8 cellular contexts compared by ENCODE assay signal in the genomic region with DNA sequence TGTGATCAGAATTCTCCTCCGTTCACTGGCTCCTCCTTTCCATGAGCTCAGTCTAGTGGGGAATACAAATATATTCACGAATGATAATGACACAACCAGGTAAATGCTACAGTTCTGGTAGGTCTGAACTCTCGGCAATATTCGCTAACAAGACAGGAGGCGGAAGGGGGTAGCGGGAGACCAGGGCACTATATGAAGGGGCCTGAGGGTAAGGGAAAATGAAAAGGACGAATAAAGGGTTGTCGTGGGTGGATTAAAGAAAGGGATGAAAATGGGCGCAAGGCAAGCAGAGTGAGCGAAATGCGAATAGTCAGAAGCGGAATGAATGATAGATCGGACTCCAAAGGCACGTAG. TPM values are rescaled to one million over a fixed set of nuclear protein-coding genes. Genes with fewer than 3 reads are reported as not detected.
DNase-seq lines count a peak whose midpoint lies in the region; ATAC-seq and TF ChIP-seq lines count a peak whose summit lies in the region.

No MANE protein-coding gene starts in this region.

- H3K27ac ChIP-seq in colonic mucosa = peak overlapping the region; percentile 88

- in situ Hi-C loops in GM13977 (cut with MboI; ENCODE audit: low pct_unique_long_range_greater_than_20kb, low sequenced_read_pairs, unreplicated experiment) = no loop called here

- DNase-seq in AG10803 (ENCODE audit: low read depth) = no peak
- DNase-seq in Kasumi-1 (lab: John Stamatoyannopoulos, UW) = peak; percentile 13 to 36
- DNase-seq in colonic mucosa = no peak
- DNase-seq in GM13977 (ENCODE audit: low spot score) = no peak
- no peak for DNase-seq in NCI-H187 (lab: John Stamatoyannopoulos, UW)
- no peak for DNase-seq in activated CD4-positive, alpha-beta T cell treated with anti-CD3 and anti-CD28 coated beads for 48 hours

- H3K9me3 ChIP-seq in colonic mucosa (no peaks in the 10 kb centered on the region), mononuclear cell (ENCODE audit: low read depth, low read length) (no peaks in the 10 kb centered on the region)

- peak overlapping the region; percentile 75 for H3K4me3 ChIP-seq in AG10803 (ENCODE audit: low read length)
- H3K4me3 ChIP-seq in colonic mucosa = peak overlapping the region; percentile 59
- peak overlapping the region; percentile 72 for H3K4me3 ChIP-seq in mononuclear cell (ENCODE audit: low read length)

- no peaks in the 10 kb centered on the region for H3K36me3 ChIP-seq in colonic mucosa

- H3K4me1 ChIP-seq in colonic mucosa (no peaks in the 10 kb centered on the region), mononuclear cell (ENCODE audit: insufficient read depth, low read length) (peaks cover 22% of the 10 kb centered on the region)

- intact Hi-C loops in colonic mucosa (cut with DNase I) = no loop called here

- H3K27me3 ChIP-seq in colonic mucosa (no peaks in the 10 kb centered on the region), mononuclear cell (ENCODE audit: insufficient read depth, low read length) (no peaks in the 10 kb centered on the region)

- TF ChIP-seq CTCF in AG10803 (conservative IDR thresholded peaks at IDR 0.05; ENCODE audit: low read length) (no peak), colonic mucosa (IDR thresholded peaks at IDR 0.05) (no peak), GM13977 (IDR thresholded peaks at IDR 0.05; ENCODE audit: extremely low read depth, insufficient read depth, missing control alignments) (no peak)

- peak; percentile 4 for ATAC-seq in GM19452 (IDR thresholded peaks at IDR 0.05; ENCODE audit: unreplicated experiment)

- peak overlapping the region; percentile 65 to 82 for H3K9ac ChIP-seq in colonic mucosa (ENCODE audit: low read depth in 2 of 2, low read length in 2 of 2)

RNA-seq across cellular contexts. Expression of a gene that starts 0.7 kb away (rescaled TPM):
- total RNA-seq in colonic mucosa = 1 to 10 TPM; 5.5 to 7.1 TPM
- total RNA-seq in mononuclear cell = 9.0 TPM

RNA-seq across cellular contexts. Expression of a gene that starts 47.1 kb away (rescaled TPM):
- total RNA-seq in colonic mucosa = not detected
- total RNA-seq in mononuclear cell = not detected

Comparison
In these comparisons a context has a peak if more than half of its experiments do, and no peak if none do; other contexts are left out.
1. DNase-seq: peak in Kasumi-1 (2 of 2); none in AG10803 (single experiment), colonic mucosa (single experiment), GM13977 (single experiment), NCI-H187 (0 of 2) and activated CD4-positive, alpha-beta T cell treated with anti-CD3 and anti-CD28 coated beads for 48 hours (single experiment).
2. Peak in every context shown above with its lines, with median percentiles within 50 percentile points of each other: H3K4me3 ChIP-seq.